In the genomic region with DNA sequence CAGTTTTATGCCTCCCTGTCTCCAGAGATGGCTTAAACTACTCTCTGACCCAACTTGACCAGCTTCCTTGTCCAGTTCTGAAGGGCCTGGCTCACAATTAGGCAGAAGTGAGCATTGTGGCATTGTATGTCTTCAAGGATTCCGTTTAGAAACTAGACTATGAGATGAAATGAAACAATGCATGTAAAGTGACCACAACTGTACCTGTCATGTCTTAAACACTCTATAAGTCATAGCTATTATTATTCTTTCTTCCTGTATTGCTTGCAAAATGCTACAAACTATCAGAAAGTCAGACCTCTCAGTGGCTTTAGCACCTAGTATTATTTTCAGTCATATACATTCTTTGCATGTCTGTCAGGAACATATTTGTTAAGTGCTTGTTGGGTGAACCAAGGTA, we compare ENCODE assay signal across 1 cellular context.
TF ChIP-seq lines count a peak whose summit lies in the region.

No MANE protein-coding gene starts in this region.

TF ChIP-seq in GM12878, 131 proteins besides CTCF, POLR2A, EP300 and RAD21 (continued from another document):
- TF ChIP-seq, protein P1, sequence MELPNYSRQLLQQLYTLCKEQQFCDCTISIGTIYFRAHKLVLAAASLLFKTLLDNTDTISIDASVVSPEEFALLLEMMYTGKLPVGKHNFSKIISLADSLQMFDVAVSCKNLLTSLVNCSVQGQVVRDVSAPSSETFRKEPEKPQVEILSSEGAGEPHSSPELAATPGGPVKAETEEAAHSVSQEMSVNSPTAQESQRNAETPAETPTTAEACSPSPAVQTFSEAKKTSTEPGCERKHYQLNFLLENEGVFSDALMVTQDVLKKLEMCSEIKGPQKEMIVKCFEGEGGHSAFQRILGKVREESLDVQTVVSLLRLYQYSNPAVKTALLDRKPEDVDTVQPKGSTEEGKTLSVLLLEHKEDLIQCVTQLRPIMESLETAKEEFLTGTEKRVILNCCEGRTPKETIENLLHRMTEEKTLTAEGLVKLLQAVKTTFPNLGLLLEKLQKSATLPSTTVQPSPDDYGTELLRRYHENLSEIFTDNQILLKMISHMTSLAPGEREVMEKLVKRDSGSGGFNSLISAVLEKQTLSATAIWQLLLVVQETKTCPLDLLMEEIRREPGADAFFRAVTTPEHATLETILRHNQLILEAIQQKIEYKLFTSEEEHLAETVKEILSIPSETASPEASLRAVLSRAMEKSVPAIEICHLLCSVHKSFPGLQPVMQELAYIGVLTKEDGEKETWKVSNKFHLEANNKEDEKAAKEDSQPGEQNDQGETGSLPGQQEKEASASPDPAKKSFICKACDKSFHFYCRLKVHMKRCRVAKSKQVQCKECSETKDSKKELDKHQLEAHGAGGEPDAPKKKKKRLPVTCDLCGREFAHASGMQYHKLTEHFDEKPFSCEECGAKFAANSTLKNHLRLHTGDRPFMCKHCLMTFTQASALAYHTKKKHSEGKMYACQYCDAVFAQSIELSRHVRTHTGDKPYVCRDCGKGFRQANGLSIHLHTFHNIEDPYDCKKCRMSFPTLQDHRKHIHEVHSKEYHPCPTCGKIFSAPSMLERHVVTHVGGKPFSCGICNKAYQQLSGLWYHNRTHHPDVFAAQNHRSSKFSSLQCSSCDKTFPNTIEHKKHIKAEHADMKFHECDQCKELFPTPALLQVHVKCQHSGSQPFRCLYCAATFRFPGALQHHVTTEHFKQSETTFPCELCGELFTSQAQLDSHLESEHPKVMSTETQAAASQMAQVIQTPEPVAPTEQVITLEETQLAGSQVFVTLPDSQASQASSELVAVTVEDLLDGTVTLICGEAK (IDR thresholded peaks at IDR 0.05; ENCODE audit: borderline replicate concordance): no peak
- TF ChIP-seq, protein P2, sequence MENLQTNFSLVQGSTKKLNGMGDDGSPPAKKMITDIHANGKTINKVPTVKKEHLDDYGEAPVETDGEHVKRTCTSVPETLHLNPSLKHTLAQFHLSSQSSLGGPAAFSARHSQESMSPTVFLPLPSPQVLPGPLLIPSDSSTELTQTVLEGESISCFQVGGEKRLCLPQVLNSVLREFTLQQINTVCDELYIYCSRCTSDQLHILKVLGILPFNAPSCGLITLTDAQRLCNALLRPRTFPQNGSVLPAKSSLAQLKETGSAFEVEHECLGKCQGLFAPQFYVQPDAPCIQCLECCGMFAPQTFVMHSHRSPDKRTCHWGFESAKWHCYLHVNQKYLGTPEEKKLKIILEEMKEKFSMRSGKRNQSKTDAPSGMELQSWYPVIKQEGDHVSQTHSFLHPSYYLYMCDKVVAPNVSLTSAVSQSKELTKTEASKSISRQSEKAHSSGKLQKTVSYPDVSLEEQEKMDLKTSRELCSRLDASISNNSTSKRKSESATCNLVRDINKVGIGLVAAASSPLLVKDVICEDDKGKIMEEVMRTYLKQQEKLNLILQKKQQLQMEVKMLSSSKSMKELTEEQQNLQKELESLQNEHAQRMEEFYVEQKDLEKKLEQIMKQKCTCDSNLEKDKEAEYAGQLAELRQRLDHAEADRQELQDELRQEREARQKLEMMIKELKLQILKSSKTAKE (IDR thresholded peaks at IDR 0.05; ENCODE audit: low read depth, poor library complexity, severe bottlenecking): peak; percentile 100
- TF ChIP-seq ESRRA (IDR thresholded peaks at IDR 0.05; ENCODE audit: low read length) (no peak), HDAC2 (IDR thresholded peaks at IDR 0.05) (no peak), POLR2AphosphoS5 (IDR thresholded peaks at IDR 0.05; ENCODE audit: low read length) (no peak), NFIC (IDR thresholded peaks at IDR 0.05; ENCODE audit: low read depth, low read length) (peak; percentile 96)
